9 cellular contexts compared by ENCODE assay signal in genomic region chr2:128638741-128639477, GRCh38.
DNase-seq lines count a peak whose midpoint lies in the region; ATAC-seq lines count a peak whose summit lies in the region.
"Had no signal": no experiment of that assay in that cellular context is flagged by ENCODE, and none has a peak within 500 bp of the region (broad histone marks: within the 10 kb centered on the region; RNA-seq: fewer than 3 reads in every experiment).

No MANE protein-coding gene starts in this region.

- ATAC-seq in HG02852 (IDR thresholded peaks at IDR 0.05; ENCODE audit: unreplicated experiment) (no peak), GM21515 (IDR thresholded peaks at IDR 0.05; ENCODE audit: unreplicated experiment) (no peak)

- DNase-seq in Ammon's horn (ENCODE audit: low spot score) (peak; percentile 81), H4 (ENCODE audit: low spot score) (peak; percentile 56), caudate nucleus (lab: John Stamatoyannopoulos, UW) (peak in 22 of 61 donors; percentile 7 to 70 (median 38)), medulla oblongata (ENCODE audit: extremely low spot score) (peak; percentile 67), glomerular visceral epithelial cell (ENCODE audit: extremely low spot score) (no peak)
- DNase-seq in activated T-cell treated with anti-CD3 and anti-CD28 coated beads, Interleukin-2, amount 50 U/mL, for 48 hours, result no peak
- DNase-seq: NCI-H1092 had no signal

- H3K27ac ChIP-seq in caudate nucleus (ENCODE audit: low read depth, low read length), result peak overlapping the region; percentile 63

Comparison
In these comparisons a context has a peak if more than half of its experiments do, and no peak if none do; other contexts are left out.
1. DNase-seq: peak in Ammon's horn (single experiment), H4 (single experiment) and medulla oblongata (single experiment); none in glomerular visceral epithelial cell (single experiment) and activated T-cell treated with anti-CD3 and anti-CD28 coated beads, Interleukin-2, amount 50 U/mL, for 48 hours (0 of 2).